Comparison of ENCODE assay signal across 28 cellular contexts in the genomic region with DNA sequence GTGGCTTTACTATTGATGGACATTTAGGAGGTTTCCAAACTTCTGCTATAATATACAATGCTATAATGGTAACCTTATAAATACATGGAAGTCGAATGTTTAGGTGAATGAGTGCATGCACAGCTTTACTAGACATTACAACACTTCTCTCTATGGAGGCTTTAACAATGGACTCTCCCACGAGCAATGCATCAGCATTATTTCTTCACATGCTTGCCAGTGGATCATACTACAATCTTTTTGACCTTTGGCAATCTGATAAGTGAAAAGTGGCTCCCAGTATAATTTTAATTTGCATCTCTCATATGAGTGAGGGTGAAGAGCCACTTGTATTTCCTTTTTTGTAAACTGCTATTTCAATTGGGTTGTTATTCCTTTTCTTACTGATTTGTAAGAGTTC. TPM values are rescaled to one million over a fixed set of nuclear protein-coding genes. Genes with fewer than 3 reads are reported as not detected.
"Had no signal": no experiment of that assay in that cellular context is flagged by ENCODE, and none has a peak within 500 bp of the region (broad histone marks: within the 10 kb centered on the region; RNA-seq: fewer than 3 reads in every experiment).

No MANE protein-coding gene starts in this region.

- H3K4me2 ChIP-seq: SK-N-SH had no signal

- ATAC-seq: activated CD8-positive, alpha-beta T cell treated with anti-CD3 and anti-CD28 coated beads for 36 hours; activated T-cell treated with anti-CD3 and anti-CD28 coated beads, Interleukin-2, amount 50 U/mL, for 72 hours; Panc1; Right ventricle myocardium inferior had no signal

- H3K9me3 ChIP-seq: adrenal gland, breast epithelium, MG63, SK-N-SH had no signal

- DNase-seq: activated CD4-positive, alpha-beta T cell treated with anti-CD3 and anti-CD28 coated beads for 4 hours; activated CD4-positive, CD25-positive, alpha-beta regulatory T cell; activated CD8-positive, alpha-beta memory T cell treated with anti-CD3 and anti-CD28 coated beads, Interleukin-2, amount 50 U/mL, for 4 hours; activated CD8-positive, alpha-beta T cell treated with anti-CD3 and anti-CD28 coated beads for 36 hours; activated naive CD4-positive, alpha-beta T cell treated with anti-CD3 and anti-CD28 coated beads, Interleukin-2, amount 50 U/mL, for 16 hours; activated naive CD8-positive, alpha-beta T cell treated with anti-CD3 and anti-CD28 coated beads, Interleukin-2, amount 10 ng/mL, durations not matched to agents 7 days and 5 days; activated T-cell treated with anti-CD3 and anti-CD28 coated beads, Interleukin-2, amount 50 U/mL, for 72 hours; adrenal gland; aorta; caudate nucleus; IMR-90; KG1; MG63; NCI-H1092; NCI-H1417 treated with DMSO at 0.1 percent for 48 hours; NCI-H1694; NCI-H2029 treated with DMSO at 0.1 percent for 48 hours; NCI-H446; NCI-H524; RPMI8226; SK-N-SH; T-helper 1 cell had no signal

- H3K36me3 ChIP-seq: adrenal gland, breast epithelium, MG63 had no signal

- H3K4me3 ChIP-seq: adrenal gland, breast epithelium, MG63 had no signal

- H3K27me3 ChIP-seq: adrenal gland, breast epithelium, MG63 had no signal

- H3K27ac ChIP-seq: adrenal gland, breast epithelium, VCaP had no signal

- H3K4me1 ChIP-seq: breast epithelium had no signal

- H3K9ac ChIP-seq: SK-N-SH had no signal

RNA-seq across cellular contexts. Expression of gene RDH12, which starts 18.2 kb away (rescaled TPM):
- total RNA-seq: activated CD8-positive, alpha-beta T cell treated with anti-CD3 and anti-CD28 coated beads for 36 hours; activated naive CD8-positive, alpha-beta T cell treated with anti-CD3 and anti-CD28 coated beads, Interleukin-2, amount 10 ng/mL, durations not matched to agents 7 days and 5 days; activated T-cell treated with anti-CD3 and anti-CD28 coated beads, Interleukin-2, amount 50 U/mL, for 72 hours; activated T-helper 2 cell treated with anti-CD3 and anti-CD28 coated beads, Interferon-gamma antibody, Interleukin-2, Interleukin-4, amounts not matched to agents 10 μg/mL and 5 μg/mL and 100 μg/mL, durations not matched to agents 14 hours and 24 hours and 36 hours; aorta; breast epithelium; IMR-90; Right ventricle myocardium inferior; T-helper 2 cell treated with Interferon-gamma antibody and Interleukin-4, amounts not matched to agents 100 ng/mL and 5 ng/mL, for 36 hours had no signal
- polyA plus RNA-seq: IMR-90, SK-N-SH had no signal
